In the genomic region with DNA sequence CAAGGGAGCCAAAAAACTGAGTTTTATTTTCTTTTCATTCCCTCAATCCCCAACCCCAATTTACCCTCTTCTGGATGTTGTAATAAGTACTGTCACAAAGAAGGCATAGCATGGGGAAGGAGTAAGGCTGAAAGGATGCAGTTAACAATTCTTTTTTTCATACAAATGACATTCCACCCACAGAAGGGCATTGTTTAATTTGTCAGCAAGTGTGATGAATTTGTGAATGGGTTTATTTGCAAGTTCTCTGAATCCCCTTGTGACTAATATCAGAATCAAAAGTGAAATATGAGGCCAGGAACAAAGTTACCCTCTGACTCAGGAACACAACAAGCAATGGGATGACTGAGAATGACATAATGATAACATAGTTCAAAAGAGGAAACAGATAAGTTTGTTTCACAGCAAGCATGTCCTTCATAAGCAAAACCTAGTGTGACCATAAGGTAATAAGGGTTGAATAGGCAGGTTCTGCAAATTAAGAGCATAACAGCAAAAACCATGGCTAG, we compare ENCODE assay signal across 9 cellular contexts. TPM values are rescaled to one million over a fixed set of nuclear protein-coding genes. Genes with fewer than 3 reads are reported as not detected.
DNase-seq lines count a peak whose midpoint lies in the region; ATAC-seq, FAIRE-seq and TF ChIP-seq lines count a peak whose summit lies in the region.
"Had no signal": no experiment of that assay in that cellular context is flagged by ENCODE, and none has a peak within 500 bp of the region (broad histone marks: within the 10 kb centered on the region; RNA-seq: fewer than 3 reads in every experiment).

No MANE protein-coding gene starts in this region.

- ATAC-seq in CD4-positive, alpha-beta T cell (ENCODE audit: poor library complexity): no peak
- ATAC-seq in GM19452 (IDR thresholded peaks at IDR 0.05; ENCODE audit: unreplicated experiment): peak; percentile 44

- H3K9me3 Mint-ChIP-seq in CD4-positive, alpha-beta T cell: no peaks in the 10 kb centered on the region
- no peaks in the 10 kb centered on the region for H3K9me3 Mint-ChIP-seq in Caco-2 (ENCODE audit: unreplicated experiment)

- peaks cover 8% of the 10 kb centered on the region for H3K36me3 Mint-ChIP-seq in CD4-positive, alpha-beta T cell (ENCODE audit: low read depth)
- peaks cover 10% of the 10 kb centered on the region for H3K36me3 Mint-ChIP-seq in Caco-2 (ENCODE audit: insufficient read depth, unreplicated experiment)

- no peaks in the 10 kb centered on the region for H4K20me1 ChIP-seq in KMS-11 (ENCODE audit: insufficient read depth)

- H3K27ac ChIP-seq in CD4-positive, alpha-beta T cell (ENCODE audit: low read depth, low read length): no peak overlapping the region
- H3K27ac ChIP-seq in KMS-11: peak overlapping the region; percentile 12; the same call in 1 of the 2 replicates

- no TSS peak for BruUV-seq in Caco-2 (replicated peaks; lab: Mats Ljungman, UMichigan)

- no peak for DNase-seq in CD4-positive, alpha-beta T cell
- DNase-seq in bronchial epithelial cell (ENCODE audit: low read depth): peak; percentile 93
- DNase-seq in skeletal muscle cell (ENCODE audit: low read depth): peak; percentile 74
- DNase-seq in Caco-2: no peak
- no peak for DNase-seq in NCI-H510A treated with DMSO at 0.1 percent for 48 hours (lab: John Stamatoyannopoulos, UW)
- DNase-seq in amniotic stem cell (lab: John Stamatoyannopoulos, UW): no peak

- POLR2A ChIA-PET in CD4-positive, alpha-beta T cell (lab: Charles Lee): interaction anchor here (0.7 to 2.7 kb wide), 2 partner anchors 293 to 846 kb away, joined by 3 to 22 read pairs; partner anchors contain the start of genes MOSPD2, OFD1 and TRAPPC2
- POLR2A ChIA-PET in Caco-2 (lab: Charles Lee): no interaction called here

- no peak overlapping the region for H3K9ac ChIP-seq in KMS-11

- H3K36me3 ChIP-seq in KMS-11 (ENCODE audit: insufficient read depth) (no peaks in the 10 kb centered on the region), bronchial epithelial cell (ENCODE audit: control insufficient read depth, insufficient read depth, low read length) (no peaks in the 10 kb centered on the region), Caco-2 (ENCODE audit: control insufficient read depth, insufficient read depth, low read length) (no peaks in the 10 kb centered on the region)

- peaks cover 40% of the 10 kb centered on the region; the same call in 1 of the 2 replicates for H3K79me2 ChIP-seq in KMS-11 (ENCODE audit: insufficient read depth, low read depth)

- H3K4me2 ChIP-seq in KMS-11: peak overlapping the region; percentile 66

- H3K4me1 Mint-ChIP-seq in CD4-positive, alpha-beta T cell (ENCODE audit: low read depth): peaks cover 51% of the 10 kb centered on the region
- H3K4me1 Mint-ChIP-seq in Caco-2 (ENCODE audit: low read depth, unreplicated experiment): peaks cover 8% of the 10 kb centered on the region

- H3K27me3 ChIP-seq in CD4-positive, alpha-beta T cell (ENCODE audit: control insufficient read depth, insufficient read depth, low read length): no peaks in the 10 kb centered on the region
- H3K27me3 ChIP-seq in KMS-11 (ENCODE audit: insufficient read depth, low read depth) (no peaks in the 10 kb centered on the region), bronchial epithelial cell (ENCODE audit: control insufficient read depth, insufficient read depth, low read length) (no peaks in the 10 kb centered on the region), Caco-2 (replicated peaks; ENCODE audit: control insufficient read depth, insufficient read depth, low read length) (no peaks in the 10 kb centered on the region)

- CTCF ChIA-PET in CD4-positive, alpha-beta T cell (lab: Charles Lee): interaction anchor here (2.1 kb wide), 1 partner anchor 1081 kb away, joined by 7 read pairs; no protein-coding TSS in a partner anchor
- CTCF ChIA-PET in Caco-2 (lab: Charles Lee): no interaction called here

- no peaks in the 10 kb centered on the region for H3K9me3 ChIP-seq in CD4-positive, alpha-beta T cell (ENCODE audit: control insufficient read depth, low read length)
- no peaks in the 10 kb centered on the region for H3K9me3 ChIP-seq in Caco-2

- H2AFZ ChIP-seq in KMS-11 (ENCODE audit: low read depth): no peak overlapping the region

- H3K4me1 ChIP-seq in KMS-11 (ENCODE audit: low read depth, poor library complexity, severe bottlenecking) (peaks cover 87% of the 10 kb centered on the region), Caco-2 (no peaks in the 10 kb centered on the region; the same call in 1 of the 2 replicates)

- H3K27ac Mint-ChIP-seq in CD4-positive, alpha-beta T cell: peak overlapping the region; percentile 97
- H3K27ac Mint-ChIP-seq in Caco-2 (ENCODE audit: unreplicated experiment): no peak overlapping the region

- H3K4me3 Mint-ChIP-seq in CD4-positive, alpha-beta T cell: peak overlapping the region; percentile 67
- H3K4me3 Mint-ChIP-seq in Caco-2 (ENCODE audit: unreplicated experiment): no peak overlapping the region

- intact Hi-C loops in CD4-positive, alpha-beta T cell (cut with DNase I, micrococcal nuclease): loop anchor here (2.0 to 10.0 kb wide), 3 partner anchors 375 to 1647 kb away; partner anchors contain the start of genes FANCB (in 1 of the 2), MOSPD2 (in 1 of the 2) and TCEANC (in 1 of the 2)
- intact Hi-C loops in Caco-2 (cut with micrococcal nuclease; ENCODE audit: unreplicated experiment): loop anchor here (10.0 kb wide), 1 partner anchor 93 kb away; no protein-coding TSS in a partner anchor

- no peaks in the 10 kb centered on the region for H3K27me3 Mint-ChIP-seq in CD4-positive, alpha-beta T cell
- no peaks in the 10 kb centered on the region for H3K27me3 Mint-ChIP-seq in Caco-2 (ENCODE audit: insufficient read depth, unreplicated experiment)

- TF ChIP-seq CTCF in CD4-positive, alpha-beta T cell (IDR thresholded peaks at IDR 0.05): no peak
- no peak for TF ChIP-seq CTCF in KMS-11 (conservative IDR thresholded peaks at IDR 0.05; ENCODE audit: low read depth, low read length)
- TF ChIP-seq CTCF in bronchial epithelial cell (IDR thresholded peaks at IDR 0.05; ENCODE audit: insufficient read depth, low read length, severe bottlenecking): no peak
- TF ChIP-seq CTCF in Caco-2 (IDR thresholded peaks at IDR 0.05; ENCODE audit: insufficient read depth in 1 of 2, low read depth in 1 of 2, low read length in 1 of 2, severe bottlenecking in 1 of 2, unreplicated experiment in 1 of 2): no peak

- FAIRE-seq in bronchial epithelial cell (lab: Jason Lieb, UNC): no peak
- FAIRE-seq: endometrium had no signal

- H3K4me3 ChIP-seq in KMS-11 (IDR thresholded peaks at IDR 0.05; ENCODE audit: insufficient read depth, low read depth, low read length) (no peak overlapping the region), bronchial epithelial cell (ENCODE audit: low read depth, low read length) (no peak overlapping the region), skeletal muscle cell (ENCODE audit: low read depth, low read length) (no peak overlapping the region), Caco-2 (ENCODE audit: low read depth, low read length) (no peak overlapping the region)

RNA-seq across cellular contexts. Expression of gene GEMIN8, which starts 2.1 kb away (rescaled TPM):
- 10 to 100 TPM; 10.2 to 11.1 TPM for total RNA-seq in CD4-positive, alpha-beta T cell
- total RNA-seq in bronchial epithelial cell: 7.9 and 14.2 TPM in 2 replicates
- 7.7 and 8.6 TPM in 2 replicates for total RNA-seq in Caco-2 (2022)

Comparison
In these comparisons a context has a peak if more than half of its experiments do, and no peak if none do; other contexts are left out.
1. DNase-seq: peak in bronchial epithelial cell (single experiment) and skeletal muscle cell (single experiment); none in CD4-positive, alpha-beta T cell (0 of 10), Caco-2 (0 of 2), NCI-H510A treated with DMSO at 0.1 percent for 48 hours (single experiment) and amniotic stem cell (single experiment).